In the genomic region with DNA sequence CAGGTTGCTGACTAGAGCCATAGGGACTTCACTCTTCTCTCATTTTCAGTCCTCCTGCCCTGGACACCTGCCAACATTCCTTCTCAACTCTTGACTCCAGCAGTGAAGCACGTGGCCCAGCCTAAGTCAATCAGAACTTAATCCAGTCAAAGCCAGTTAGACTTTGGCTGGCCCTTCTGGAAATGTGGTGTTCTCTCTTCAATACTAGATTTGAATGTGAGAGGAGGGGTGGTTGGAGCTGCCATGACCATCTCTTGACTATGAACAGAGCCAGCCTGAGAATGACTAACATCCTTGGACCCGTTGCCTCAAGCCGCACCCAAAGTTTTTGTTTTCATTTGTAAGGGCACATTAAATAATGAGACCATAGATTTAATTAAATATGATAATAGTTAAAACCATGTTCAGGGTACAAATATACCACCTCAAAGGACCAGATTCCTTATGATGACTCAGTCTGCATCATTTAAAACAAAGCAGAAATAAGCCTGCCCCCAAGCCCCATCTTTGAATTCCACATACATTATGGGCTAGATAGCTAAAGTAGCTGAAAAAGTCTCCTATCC, we compare ENCODE assay signal across 13 cellular contexts. TPM values are rescaled to one million over a fixed set of nuclear protein-coding genes. Genes with fewer than 3 reads are reported as not detected.
DNase-seq lines count a peak whose midpoint lies in the region; ATAC-seq, FAIRE-seq and TF ChIP-seq lines count a peak whose summit lies in the region.
"Had no signal": no experiment of that assay in that cellular context is flagged by ENCODE, and none has a peak within 500 bp of the region (broad histone marks: within the 10 kb centered on the region; RNA-seq: fewer than 3 reads in every experiment).

No MANE protein-coding gene starts in this region.

- H3K4me3 ChIP-seq in A549 (no peak overlapping the region), left ventricle myocardium inferior (no peak overlapping the region)

- no peak for TF ChIP-seq EP300 in A549 (IDR thresholded peaks at IDR 0.05)

- no peak for TF ChIP-seq CTCF in A549 (IDR thresholded peaks at IDR 0.05)
- TF ChIP-seq CTCF in left ventricle myocardium inferior (IDR thresholded peaks at IDR 0.05; ENCODE audit: borderline replicate concordance): no peak
- TF ChIP-seq CTCF in CD14-positive monocyte (IDR thresholded peaks at IDR 0.05): no peak

- TF ChIP-seq POLR2A in A549 (IDR thresholded peaks at IDR 0.05; ENCODE audit: low read length): no peak

- H3K9me3 ChIP-seq in A549 (no peaks in the 10 kb centered on the region), left ventricle myocardium inferior (replicated peaks) (no peaks in the 10 kb centered on the region)

- CTCF ChIA-PET in A549 (lab: Yijun Ruan, JAX): interaction anchor here (1.0 to 1.1 kb wide), 2 partner anchors 8 to 13 kb away, joined by 4 to 5 read pairs; no protein-coding TSS in a partner anchor

- ATAC-seq in A549 (peak in 1 of 2 experiments; percentile 56; a peak in 3 of 6 replicates), HG02938 (IDR thresholded peaks at IDR 0.05; ENCODE audit: unreplicated experiment) (no peak)

- H3K36me3 ChIP-seq in left ventricle myocardium inferior: no peaks in the 10 kb centered on the region

- no peaks in the 10 kb centered on the region for H3K36me3 Mint-ChIP-seq in CD14-positive monocyte
- H3K36me3 Mint-ChIP-seq: mesothelial cell of epicardium had no signal

- H3K27ac ChIP-seq in A549 (no peak overlapping the region), left ventricle myocardium inferior (replicated peaks) (no peak overlapping the region)
- H3K27ac ChIP-seq: C4-2B had no signal

- H3K27ac Mint-ChIP-seq in CD14-positive monocyte: peak overlapping the region in 1 of 7 donors; percentile 63
- H3K27ac Mint-ChIP-seq: mesothelial cell of epicardium had no signal

- H3K27me3 Mint-ChIP-seq in CD14-positive monocyte (ENCODE audit: low read depth in 3 of 3): peaks cover 0 to 3% (median 0%) of the 10 kb centered on the region in 3 donors

- FAIRE-seq in A549 (lab: Jason Lieb, UNC): no peak
- FAIRE-seq: endometrium had no signal

- peak overlapping the region; percentile 20; the same call in 1 of the 3 replicates for H3K4me2 ChIP-seq in A549

- H3K27me3 ChIP-seq in left ventricle myocardium inferior (ENCODE audit: low read depth): no peaks in the 10 kb centered on the region

- H3K4me1 ChIP-seq in A549 (peaks cover 17% of the 10 kb centered on the region), left ventricle myocardium inferior (peaks cover 9% of the 10 kb centered on the region)

- 50% methylated on average over 3 of the region's 3 CpGs for WGBS in A549 (ENCODE audit: missing lambda C conversion rate)

- POLR2A ChIA-PET in A549 (lab: Yijun Ruan, JAX): no interaction called here

- intact Hi-C loops in left ventricle myocardium inferior (cut with micrococcal nuclease) (no loop called here), CD14-positive monocyte (cut with micrococcal nuclease) (no loop called here)

- H3K4me3 Mint-ChIP-seq in CD14-positive monocyte: no peak overlapping the region
- H3K4me3 Mint-ChIP-seq: mesothelial cell of epicardium had no signal

- no peak for TF ChIP-seq RAD21 in A549 (conservative IDR thresholded peaks at IDR 0.05 in 1 of 2, IDR thresholded peaks at IDR 0.05 in 1 of 2)

- H3K9me3 Mint-ChIP-seq in CD14-positive monocyte: peaks cover 0 to 4% (median 2%) of the 10 kb centered on the region in 7 donors

- H3K4me1 Mint-ChIP-seq in CD14-positive monocyte: no peaks in the 10 kb centered on the region

- DNase-seq in A549 (ENCODE audit: low read depth in 1 of 2, low spot score in 1 of 2) (peak in 1 of 2 experiments; percentile 70), HT-29 (ENCODE audit: low spot score) (peak; percentile 41), SW480 (ENCODE audit: low spot score) (peak; percentile 31), left ventricle myocardium inferior (peak; percentile 45), GOT3 (lab: John Stamatoyannopoulos, UW) (no peak), CD14-positive monocyte (ENCODE audit: low spot score) (no peak)
- DNase-seq in activated naive CD4-positive, alpha-beta T cell (lab: John Stamatoyannopoulos, UW): no peak
- DNase-seq: activated gamma-delta T cell, NCI-H526 had no signal

TF ChIP-seq in A549, 52 proteins besides CTCF, POLR2A, EP300 and RAD21:
- no peak for TF ChIP-seq TFCP2L1 (CRISPR knock-in tag; IDR thresholded peaks at IDR 0.05)
- TF ChIP-seq, protein P1, sequence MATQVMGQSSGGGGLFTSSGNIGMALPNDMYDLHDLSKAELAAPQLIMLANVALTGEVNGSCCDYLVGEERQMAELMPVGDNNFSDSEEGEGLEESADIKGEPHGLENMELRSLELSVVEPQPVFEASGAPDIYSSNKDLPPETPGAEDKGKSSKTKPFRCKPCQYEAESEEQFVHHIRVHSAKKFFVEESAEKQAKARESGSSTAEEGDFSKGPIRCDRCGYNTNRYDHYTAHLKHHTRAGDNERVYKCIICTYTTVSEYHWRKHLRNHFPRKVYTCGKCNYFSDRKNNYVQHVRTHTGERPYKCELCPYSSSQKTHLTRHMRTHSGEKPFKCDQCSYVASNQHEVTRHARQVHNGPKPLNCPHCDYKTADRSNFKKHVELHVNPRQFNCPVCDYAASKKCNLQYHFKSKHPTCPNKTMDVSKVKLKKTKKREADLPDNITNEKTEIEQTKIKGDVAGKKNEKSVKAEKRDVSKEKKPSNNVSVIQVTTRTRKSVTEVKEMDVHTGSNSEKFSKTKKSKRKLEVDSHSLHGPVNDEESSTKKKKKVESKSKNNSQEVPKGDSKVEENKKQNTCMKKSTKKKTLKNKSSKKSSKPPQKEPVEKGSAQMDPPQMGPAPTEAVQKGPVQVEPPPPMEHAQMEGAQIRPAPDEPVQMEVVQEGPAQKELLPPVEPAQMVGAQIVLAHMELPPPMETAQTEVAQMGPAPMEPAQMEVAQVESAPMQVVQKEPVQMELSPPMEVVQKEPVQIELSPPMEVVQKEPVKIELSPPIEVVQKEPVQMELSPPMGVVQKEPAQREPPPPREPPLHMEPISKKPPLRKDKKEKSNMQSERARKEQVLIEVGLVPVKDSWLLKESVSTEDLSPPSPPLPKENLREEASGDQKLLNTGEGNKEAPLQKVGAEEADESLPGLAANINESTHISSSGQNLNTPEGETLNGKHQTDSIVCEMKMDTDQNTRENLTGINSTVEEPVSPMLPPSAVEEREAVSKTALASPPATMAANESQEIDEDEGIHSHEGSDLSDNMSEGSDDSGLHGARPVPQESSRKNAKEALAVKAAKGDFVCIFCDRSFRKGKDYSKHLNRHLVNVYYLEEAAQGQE (IDR thresholded peaks at IDR 0.05): no peak
- no peak for TF ChIP-seq GATA3 (IDR thresholded peaks at IDR 0.05; ENCODE audit: borderline replicate concordance)
- TF ChIP-seq, protein P2, sequence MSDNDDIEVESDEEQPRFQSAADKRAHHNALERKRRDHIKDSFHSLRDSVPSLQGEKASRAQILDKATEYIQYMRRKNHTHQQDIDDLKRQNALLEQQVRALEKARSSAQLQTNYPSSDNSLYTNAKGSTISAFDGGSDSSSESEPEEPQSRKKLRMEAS (IDR thresholded peaks at IDR 0.05): peak; percentile 53; the same call in 1 of the 2 replicates
TF ChIP-seq in A549: peak in this region for 1.

RNA-seq across cellular contexts. Expression of a gene that starts 49.7 kb away (rescaled TPM):
- polyA plus RNA-seq in A549 (2011; rRNA removed): 1.7 and 3.1 TPM in 2 replicates
- 0.25 and 0.32 TPM in 2 replicates for polyA plus RNA-seq in A549 (2012; cell fraction: cytosol; rRNA removed)
- polyA plus RNA-seq in A549 (2012; cell fraction: nucleus; rRNA removed): 0.25 and 0.48 TPM in 2 replicates
- polyA plus RNA-seq in A549 (2017; fragmentation: RNase III; extraction: RNeasy Plus Mini Kit Qiagen cat#74134 plus additional on column Dnase treatment): 1.5 to 1.7 TPM (median 1.5 TPM) in 3 replicates
- 1.2 and 2.8 TPM in 2 replicates for polyA minus RNA-seq in A549 (2011; rRNA and poly(A)+ RNA removed)
- 0.41 and 1.3 TPM in 2 replicates for total RNA-seq in HT-29 (2014; rRNA removed; shearing (Covaris generic))
- total RNA-seq in left ventricle myocardium inferior: 69.2 TPM
- under 1 TPM; 0.62 to 0.89 TPM for polyA plus RNA-seq in CD14-positive monocyte

Comparison
In these comparisons a context has a peak if more than half of its experiments do, and no peak if none do; other contexts are left out.
1. DNase-seq: peak in HT-29 (single experiment), SW480 (single experiment) and left ventricle myocardium inferior (single experiment); none in GOT3 (single experiment), activated naive CD4-positive, alpha-beta T cell (0 of 4) and CD14-positive monocyte (single experiment).
2. RNA of a gene that starts 49.7 kb away (total RNA-seq): 69.2 TPM in left ventricle myocardium inferior (single experiment); 0.41 to 1.3 TPM in HT-29; every median in the first group is over 10 times any median in the second.